6 cellular contexts compared by ENCODE assay signal in genomic region chr11:65960824-65961266, GRCh38. TPM values are rescaled to one million over a fixed set of nuclear protein-coding genes. Genes with fewer than 3 reads are reported as not detected.
A peak's percentile ranks its signal among the peaks of the same experiment; 100 is the strongest.
DNase-seq lines count a peak whose midpoint lies in the region.

No MANE protein-coding gene starts in this region.

- peak; percentile 55 for DNase-seq in CMK (ENCODE audit: low read depth)
- no peak for DNase-seq in EL
- no peak for DNase-seq in NCI-H226
- DNase-seq in Kasumi-1 (lab: John Stamatoyannopoulos, UW), result no peak

- H3K27ac ChIP-seq in mesodermal cell (ENCODE audit: low read depth, low read length, severe bottlenecking), result peak overlapping the region; percentile 94

- peaks cover 23% of the 10 kb centered on the region for H3K36me3 ChIP-seq in mesodermal cell (ENCODE audit: control insufficient read depth, insufficient read depth, low read length)

- H3K4me3 Mint-ChIP-seq in activated naive CD8-positive, alpha-beta T cell, result peak overlapping the region; percentile 93

- H3K27me3 Mint-ChIP-seq in activated naive CD8-positive, alpha-beta T cell, result no peaks in the 10 kb centered on the region

- peak overlapping the region; percentile 86 for H3K4me3 ChIP-seq in mesodermal cell (ENCODE audit: extremely low read depth, insufficient read depth, low read length, poor library complexity, severe bottlenecking)

- H3K9me3 ChIP-seq in mesodermal cell (ENCODE audit: control insufficient read depth, low read length), result no peaks in the 10 kb centered on the region

- peaks cover 53% of the 10 kb centered on the region for H3K4me1 Mint-ChIP-seq in activated naive CD8-positive, alpha-beta T cell (ENCODE audit: low read depth)

- no peaks in the 10 kb centered on the region for H3K9me3 Mint-ChIP-seq in activated naive CD8-positive, alpha-beta T cell (ENCODE audit: low read depth)

- peak overlapping the region; percentile 98 for H3K27ac Mint-ChIP-seq in activated naive CD8-positive, alpha-beta T cell

- peaks cover 5% of the 10 kb centered on the region for H3K4me1 ChIP-seq in mesodermal cell (ENCODE audit: control insufficient read depth, insufficient read depth, low read length, poor library complexity, severe bottlenecking)

- WGBS in mesodermal cell (ENCODE audit: insufficient coverage in 2 of 2), 2 experiments, result 64 to 71% methylated on average over 10 to 12 of the region's 16 CpGs

- peaks cover 6% of the 10 kb centered on the region for H3K36me3 Mint-ChIP-seq in activated naive CD8-positive, alpha-beta T cell

RNA-seq across cellular contexts. Expression of gene SART1, which starts 0.7 kb away (rescaled TPM):
- 49.8 TPM for polyA plus RNA-seq in mesodermal cell (2013, experiment 1 of 2)
- 32.1 TPM for polyA plus RNA-seq in mesodermal cell (2013, experiment 2 of 2)

RNA-seq across cellular contexts. Expression of gene TSGA10IP, which starts 15.6 kb away (rescaled TPM):
- polyA plus RNA-seq in mesodermal cell (2013, experiment 1 of 2), result 1.1 TPM
- polyA plus RNA-seq in mesodermal cell (2013, experiment 2 of 2), result 0.46 TPM

RNA-seq across cellular contexts. Expression of gene EIF1AD, which starts 41.1 kb away (rescaled TPM):
- 24.3 TPM for polyA plus RNA-seq in mesodermal cell (2013, experiment 1 of 2)
- 24.2 TPM for polyA plus RNA-seq in mesodermal cell (2013, experiment 2 of 2)

RNA-seq across cellular contexts. Expression of gene BANF1, which starts 41.5 kb away (rescaled TPM):
- 163 TPM for polyA plus RNA-seq in mesodermal cell (2013, experiment 1 of 2)
- polyA plus RNA-seq in mesodermal cell (2013, experiment 2 of 2), result 152 TPM

RNA-seq across cellular contexts. Expression of gene DRAP1, which starts 41.6 kb away (rescaled TPM):
- 160 TPM for polyA plus RNA-seq in mesodermal cell (2013, experiment 1 of 2)
- 120 TPM for polyA plus RNA-seq in mesodermal cell (2013, experiment 2 of 2)
